ENCODE assay signal across 8 cellular contexts in the genomic region with DNA sequence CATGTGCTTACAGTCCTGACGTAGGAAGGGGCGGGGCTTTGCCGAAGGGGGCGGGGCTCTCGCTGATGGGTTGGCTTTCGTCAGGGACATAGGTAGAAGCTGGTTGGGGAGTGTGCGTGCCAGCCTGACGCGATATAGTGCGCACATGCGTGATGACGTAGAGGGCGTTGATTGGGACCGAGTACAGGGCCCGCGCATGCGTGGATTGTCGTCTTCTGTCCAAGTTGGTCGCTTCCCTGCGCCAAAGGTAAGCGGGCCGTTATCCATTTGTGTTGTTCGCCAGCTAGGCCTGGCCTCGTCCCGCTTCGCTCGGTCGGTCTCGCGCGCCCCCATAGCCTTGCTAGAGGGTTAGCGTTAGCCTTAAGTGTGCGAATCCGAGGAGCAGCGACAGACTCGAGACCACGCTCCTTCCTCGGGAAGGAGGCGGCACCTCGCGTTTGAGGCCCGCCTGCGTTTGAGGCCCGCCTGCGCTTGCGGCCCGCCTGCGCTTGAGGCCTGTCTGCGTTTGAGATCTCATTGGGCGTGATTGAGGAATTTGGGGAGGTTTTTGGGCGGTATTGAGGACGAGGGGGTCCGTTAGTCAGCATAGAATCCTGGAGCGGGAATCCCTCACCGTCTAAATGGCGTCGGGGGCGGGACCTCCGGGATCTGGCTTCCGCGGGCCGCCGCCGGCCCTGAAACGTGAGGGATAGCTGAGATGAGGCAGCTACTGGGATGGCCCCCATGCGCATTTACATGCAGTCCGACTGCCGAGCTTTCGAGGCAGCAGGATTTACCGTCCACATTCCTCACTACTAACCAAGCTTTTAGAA. TPM values are rescaled to one million over a fixed set of nuclear protein-coding genes. Genes with fewer than 3 reads are reported as not detected.
DNase-seq lines count a peak whose midpoint lies in the region; ATAC-seq and TF ChIP-seq lines count a peak whose summit lies in the region.

Gene XRCC6 (plus strand): TSS at position 197 of the 812 bp plus-strand sequence. CDS start 710 bp downstream, outside the sequence.

- H2AFZ ChIP-seq in OCI-LY3 (ENCODE audit: low read depth, low read length) = peak within 1 kb of the TSS; percentile 29; the same call in 1 of the 2 replicates

- H3K4me3 Mint-ChIP-seq in Calu3 (ENCODE audit: low read depth, unreplicated experiment) = peak within 1 kb of the TSS; percentile 92
- peak within 1 kb of the TSS; percentile 99 for H3K4me3 Mint-ChIP-seq in endothelial cell (ENCODE audit: unreplicated experiment)

- H3K4me2 ChIP-seq in OCI-LY3 (ENCODE audit: low read length) = peak within 1 kb of the TSS; percentile 94

- H3K9me3 ChIP-seq in OCI-LY3 (ENCODE audit: insufficient read depth, low read length) = no peaks in the 10 kb centered on the region

- H3K4me1 Mint-ChIP-seq in Calu3 (ENCODE audit: low read depth, unreplicated experiment) (peaks cover 10% of the 10 kb centered on the region), endothelial cell (ENCODE audit: unreplicated experiment) (peaks cover 15% of the 10 kb centered on the region)

- H3K79me2 ChIP-seq in OCI-LY3 (ENCODE audit: low read length) = peaks cover 89% of the 10 kb centered on the region

- no peaks in the 10 kb centered on the region for H3K27me3 ChIP-seq in OCI-LY3 (ENCODE audit: low read depth, low read length)

- H3K27ac Mint-ChIP-seq in Calu3 (ENCODE audit: unreplicated experiment) (peak within 1 kb of the TSS; percentile 92), endothelial cell (ENCODE audit: unreplicated experiment) (peak within 1 kb of the TSS; percentile 99)

- no peaks in the 10 kb centered on the region for H3K9me3 Mint-ChIP-seq in Calu3 (ENCODE audit: low read depth, unreplicated experiment)
- H3K9me3 Mint-ChIP-seq in endothelial cell (ENCODE audit: unreplicated experiment) = no peaks in the 10 kb centered on the region

- DNase-seq in Calu3 = peak; percentile 99
- DNase-seq in HuH-7 (ENCODE audit: low spot score) = peak; percentile 99
- peak; percentile 100 for DNase-seq in activated CD8-positive, alpha-beta memory T cell treated with anti-CD3 and anti-CD28 coated beads, Interleukin-2, amount 50 U/mL, for 48 hours
- DNase-seq in endothelial cell (ENCODE audit: low spot score) = peak; percentile 99
- DNase-seq in midbrain (lab: John Stamatoyannopoulos, UW) = peak; percentile 99
- peak; percentile 99 to 100 for DNase-seq in stimulated activated CD8-positive, alpha-beta memory T cell treated with anti-CD3 and anti-CD28 coated beads, Interleukin-2, amount 100 ng/mL, for 1 hour (ENCODE audit: low read depth in 2 of 2)

- H3K27ac ChIP-seq in OCI-LY3 (ENCODE audit: low read length) = peak within 1 kb of the TSS; percentile 73

- TF ChIP-seq CTCF in Calu3 (IDR thresholded peaks at IDR 0.05; ENCODE audit: unreplicated experiment) = no peak
- no peak for TF ChIP-seq CTCF in OCI-LY3 (IDR thresholded peaks at IDR 0.05; ENCODE audit: low read depth, low read length)
- TF ChIP-seq CTCF in endothelial cell (IDR thresholded peaks at IDR 0.05; ENCODE audit: unreplicated experiment) = no peak

- CTCF ChIA-PET in Calu3 (lab: Charles Lee) = interaction anchor here (0.5 to 1.7 kb wide), 7 partner anchors 17 to 329 kb away, joined by 3 to 8 read pairs (median 3); partner anchors contain the start of genes CENPM and PMM1

- H4K20me1 ChIP-seq in OCI-LY3 (ENCODE audit: insufficient read depth, low read length) = peaks cover 21% of the 10 kb centered on the region

- peaks cover 19% of the 10 kb centered on the region for H3K4me1 ChIP-seq in OCI-LY3 (ENCODE audit: low read length)

- peak within 1 kb of the TSS; percentile 80 for H3K4me3 ChIP-seq in OCI-LY3 (ENCODE audit: low read length)

- peak; percentile 80 for ATAC-seq in GM21447 (IDR thresholded peaks at IDR 0.05; ENCODE audit: unreplicated experiment)

- intact Hi-C loops in Calu3 (cut with micrococcal nuclease; ENCODE audit: unreplicated experiment) = no loop called here

- peaks cover 19% of the 10 kb centered on the region for H3K36me3 ChIP-seq in OCI-LY3 (replicated peaks; ENCODE audit: low read depth, low read length)

- H3K9ac ChIP-seq in OCI-LY3 (ENCODE audit: low read length) = peak within 1 kb of the TSS; percentile 90

- H3K36me3 Mint-ChIP-seq in Calu3 (ENCODE audit: insufficient read depth, unreplicated experiment) (peaks cover 75% of the 10 kb centered on the region), endothelial cell (ENCODE audit: low read depth, unreplicated experiment) (no peaks in the 10 kb centered on the region)

- no peaks in the 10 kb centered on the region for H3K27me3 Mint-ChIP-seq in Calu3 (ENCODE audit: unreplicated experiment)
- H3K27me3 Mint-ChIP-seq in endothelial cell (ENCODE audit: unreplicated experiment) = no peaks in the 10 kb centered on the region

- BruUV-seq in Calu3 (replicated peaks; lab: Mats Ljungman, UMichigan) = no TSS peak

RNA-seq across cellular contexts. Expression of gene XRCC6, which starts in this region (rescaled TPM):
- total RNA-seq in Calu3 (2022) (369 and 401 TPM in 2 replicates), endothelial cell (ENCODE audit: unreplicated experiment) (211 TPM)

Comparison
In these comparisons a context has a peak if more than half of its experiments do, and no peak if none do; other contexts are left out.
1. Peak in every context shown above with its lines: DNase-seq, ATAC-seq, H3K4me3 ChIP-seq and H3K27ac ChIP-seq.